In the genomic region with DNA sequence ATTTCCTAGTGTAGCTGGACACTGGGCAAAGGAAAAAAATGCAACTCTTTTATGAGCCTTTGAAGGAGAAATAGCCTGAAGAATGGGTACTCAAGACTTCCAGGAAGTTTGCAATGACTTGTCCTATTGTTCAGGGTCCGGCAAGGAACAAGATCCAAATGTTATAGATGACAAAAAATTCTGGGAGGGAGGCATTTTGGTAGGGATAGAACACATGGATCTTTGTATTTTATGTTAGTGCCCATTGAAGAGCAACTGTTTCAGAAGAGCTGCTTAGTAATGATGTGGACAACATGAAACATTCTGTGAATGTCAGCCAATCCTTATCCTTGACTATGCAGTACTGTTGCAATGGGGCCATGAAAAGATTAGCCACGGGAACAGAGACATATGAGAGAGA, we compare ENCODE assay signal across 1 cellular context.
TF ChIP-seq lines count a peak whose summit lies in the region.

No MANE protein-coding gene starts in this region.

TF ChIP-seq in WTC11, 78 proteins besides CTCF, POLR2A, EP300 and RAD21 (continued from another document):
- TF ChIP-seq, protein P1, sequence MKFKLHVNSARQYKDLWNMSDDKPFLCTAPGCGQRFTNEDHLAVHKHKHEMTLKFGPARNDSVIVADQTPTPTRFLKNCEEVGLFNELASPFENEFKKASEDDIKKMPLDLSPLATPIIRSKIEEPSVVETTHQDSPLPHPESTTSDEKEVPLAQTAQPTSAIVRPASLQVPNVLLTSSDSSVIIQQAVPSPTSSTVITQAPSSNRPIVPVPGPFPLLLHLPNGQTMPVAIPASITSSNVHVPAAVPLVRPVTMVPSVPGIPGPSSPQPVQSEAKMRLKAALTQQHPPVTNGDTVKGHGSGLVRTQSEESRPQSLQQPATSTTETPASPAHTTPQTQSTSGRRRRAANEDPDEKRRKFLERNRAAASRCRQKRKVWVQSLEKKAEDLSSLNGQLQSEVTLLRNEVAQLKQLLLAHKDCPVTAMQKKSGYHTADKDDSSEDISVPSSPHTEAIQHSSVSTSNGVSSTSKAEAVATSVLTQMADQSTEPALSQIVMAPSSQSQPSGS (CRISPR knock-in tag; IDR thresholded peaks at IDR 0.05; ENCODE audit: borderline replicate concordance, low read depth), result no peak
- TF ChIP-seq, protein P2, sequence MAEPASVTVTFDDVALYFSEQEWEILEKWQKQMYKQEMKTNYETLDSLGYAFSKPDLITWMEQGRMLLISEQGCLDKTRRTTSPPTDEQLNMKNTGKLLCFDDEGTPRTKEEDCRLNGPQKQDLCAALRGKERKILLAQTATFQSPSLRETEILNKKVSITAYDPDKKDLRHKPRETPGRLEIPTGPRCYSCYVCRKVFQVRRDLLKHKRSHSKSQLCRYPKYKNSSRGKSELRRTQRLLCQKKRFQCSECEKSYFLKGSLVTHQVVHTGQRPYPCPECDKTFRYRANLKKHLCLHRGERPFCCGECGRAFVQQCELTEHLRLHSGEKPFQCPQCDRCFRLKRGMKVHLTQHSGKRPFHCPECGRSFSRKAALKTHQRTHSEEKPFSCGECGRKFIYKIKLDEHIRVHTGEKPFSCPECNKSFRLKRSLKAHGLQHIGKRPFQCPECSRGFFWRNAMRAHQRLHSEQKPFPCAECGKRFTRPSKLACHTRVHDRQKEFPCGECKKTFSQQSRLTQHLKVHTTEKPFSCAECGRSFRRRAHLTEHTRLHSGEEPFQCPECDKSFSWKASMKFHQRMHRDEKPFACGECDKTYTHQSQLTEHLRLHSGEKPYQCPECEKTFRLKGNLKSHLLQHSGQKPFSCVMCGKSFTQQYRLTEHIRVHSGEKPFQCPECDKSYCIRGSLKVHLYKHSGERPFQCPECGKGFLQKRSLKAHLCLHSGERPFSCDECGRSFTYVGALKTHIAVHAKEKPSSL (CRISPR knock-in tag; conservative IDR thresholded peaks at IDR 0.05), result no peak
- TF ChIP-seq ETV6 (CRISPR knock-in tag; IDR thresholded peaks at IDR 0.05), result no peak
TF ChIP-seq in WTC11: peak in this region for 0.
